1 cellular context compared by ENCODE assay signal in genomic region chr2:43041661-43042360, GRCh38.
TF ChIP-seq lines count a peak whose summit lies in the region.

No MANE protein-coding gene starts in this region.

TF ChIP-seq in SK-N-SH treated with all-trans-retinoic acid at 6 μM for 48 hours, 23 proteins besides CTCF, POLR2A, EP300 and RAD21 (continued from another document):
- no peak for TF ChIP-seq CSRNP3 (CRISPR knock-in tag; IDR thresholded peaks at IDR 0.05)
